Comparison of ENCODE assay signal across 25 cellular contexts in genomic region chr3:94548581-94549316, GRCh38.
"Had no signal": no experiment of that assay in that cellular context is flagged by ENCODE, and none has a peak within 500 bp of the region (broad histone marks: within the 10 kb centered on the region; RNA-seq: fewer than 3 reads in every experiment).

No MANE protein-coding gene starts in this region.

- H3K27ac ChIP-seq: cardiac muscle cell had no signal

- ATAC-seq: activated T-cell treated with anti-CD3 and anti-CD28 coated beads, Interleukin-2, amount 50 U/mL, for 4 hours; activated T-helper 17 cell treated with anti-CD3 and anti-CD28 coated beads, Interleukin-2, amount 50 U/mL, for 72 hours had no signal

- H3K4me3 Mint-ChIP-seq: activated CD4-positive, alpha-beta memory T cell treated with anti-CD3 and anti-CD28 coated beads for 36 hours; activated CD4-positive, alpha-beta T cell treated with anti-CD3 and anti-CD28 coated beads, Interleukin-2, amount 10 ng/mL, durations not matched to agents 24 days and 14 days; activated naive CD4-positive, alpha-beta T cell treated with anti-CD3 and anti-CD28 coated beads for 36 hours; activated naive CD8-positive, alpha-beta T cell; activated T-cell treated with anti-CD3 and anti-CD28 coated beads, Interleukin-2, amount 50 U/mL, for 4 hours; activated T-helper 17 cell treated with anti-CD3 and anti-CD28 coated beads, Interleukin-2, amount 50 U/mL, for 72 hours; brain; IgD-negative memory B cell; T-helper 1 cell treated with Interleukin-12 subunit alpha and Interleukin-12 subunit beta and Interleukin-4 antibody, amounts not matched to agents 30 μg/mL and 1 μg/mL, for 36 hours had no signal

- H3K36me3 ChIP-seq: cardiac muscle cell had no signal

- H3K27me3 Mint-ChIP-seq: activated CD4-positive, alpha-beta memory T cell treated with anti-CD3 and anti-CD28 coated beads for 36 hours; activated CD4-positive, alpha-beta T cell treated with anti-CD3 and anti-CD28 coated beads, Interleukin-2, amount 10 ng/mL, durations not matched to agents 24 days and 14 days; activated naive CD8-positive, alpha-beta T cell; activated T-helper 17 cell treated with anti-CD3 and anti-CD28 coated beads, Interleukin-2, amount 50 U/mL, for 72 hours; IgD-negative memory B cell had no signal

- H3K4me1 Mint-ChIP-seq: activated CD4-positive, alpha-beta T cell treated with anti-CD3 and anti-CD28 coated beads, Interleukin-2, amount 10 ng/mL, durations not matched to agents 24 days and 14 days; activated T-helper 17 cell treated with anti-CD3 and anti-CD28 coated beads, Interleukin-2, amount 50 U/mL, for 72 hours; brain; IgD-negative memory B cell had no signal

- H3K27me3 ChIP-seq: cardiac muscle cell had no signal

- H3K36me3 Mint-ChIP-seq: activated CD4-positive, alpha-beta memory T cell treated with anti-CD3 and anti-CD28 coated beads for 36 hours; activated naive CD8-positive, alpha-beta T cell; brain; IgD-negative memory B cell had no signal

- H3K27ac Mint-ChIP-seq: activated CD4-positive, alpha-beta memory T cell treated with anti-CD3 and anti-CD28 coated beads for 36 hours; activated CD4-positive, alpha-beta T cell treated with anti-CD3 and anti-CD28 coated beads, Interleukin-2, amount 10 ng/mL, durations not matched to agents 24 days and 14 days; activated naive CD4-positive, alpha-beta T cell treated with anti-CD3 and anti-CD28 coated beads for 36 hours; activated naive CD8-positive, alpha-beta T cell; activated T-helper 17 cell treated with anti-CD3 and anti-CD28 coated beads, Interleukin-2, amount 50 U/mL, for 72 hours; brain; IgD-negative memory B cell; T-helper 1 cell treated with Interleukin-12 subunit alpha and Interleukin-12 subunit beta and Interleukin-4 antibody, amounts not matched to agents 30 μg/mL and 1 μg/mL, for 36 hours had no signal

- DNase-seq: activated CD4-positive, alpha-beta memory T cell treated with anti-CD3 and anti-CD28 coated beads for 36 hours; activated CD4-positive, alpha-beta T cell treated with anti-CD3 and anti-CD28 coated beads for 1 hour; activated CD4-positive, alpha-beta T cell treated with anti-CD3 and anti-CD28 coated beads, Interleukin-2, amount 10 ng/mL, durations not matched to agents 24 days and 14 days; activated CD8-positive, alpha-beta memory T cell treated with anti-CD3 and anti-CD28 coated beads for 24 hours; activated gamma-delta T cell; activated naive CD4-positive, alpha-beta T cell treated with anti-CD3 and anti-CD28 coated beads for 36 hours; activated T-cell treated with anti-CD3 and anti-CD28 coated beads, Interleukin-2, amount 50 U/mL, for 4 hours; amygdala; KG1; NCI-H1105; NCI-H1436; NCI-H1694 treated with DMSO at 0.1 percent for 48 hours; NCI-H2029 treated with DMSO at 0.1 percent for 48 hours; NCI-H345; NCI-H510A; NCI-H526 treated with DMSO at 0.1 percent for 48 hours; NCI-H82; NK-92 treated with Interleukin-12 subunit alpha and Interleukin-12 subunit beta, amount 100 ng/mL, for 24 hours; SHP77 treated with DMSO at 0.1 percent for 48 hours had no signal

- H3K4me3 ChIP-seq: cardiac muscle cell had no signal

- H3K9me3 Mint-ChIP-seq: activated CD4-positive, alpha-beta T cell treated with anti-CD3 and anti-CD28 coated beads, Interleukin-2, amount 10 ng/mL, durations not matched to agents 24 days and 14 days had no signal
